In genomic region chr12:51246254-51246853, GRCh38 we compare ENCODE assay signal across 8 cellular contexts. TPM values are rescaled to one million over a fixed set of nuclear protein-coding genes. Genes with fewer than 3 reads are reported as not detected.
DNase-seq lines count a peak whose midpoint lies in the region; TF ChIP-seq lines count a peak whose summit lies in the region.

No MANE protein-coding gene starts in this region.

- H3K4me1 Mint-ChIP-seq in MCF 10A (ENCODE audit: insufficient read depth, unreplicated experiment), result peaks cover 15% of the 10 kb centered on the region
- peaks cover 56% of the 10 kb centered on the region for H3K4me1 Mint-ChIP-seq in endothelial cell (ENCODE audit: unreplicated experiment)
- peaks cover 32% of the 10 kb centered on the region for H3K4me1 Mint-ChIP-seq in nephron progenitor cell

- H3K36me3 ChIP-seq in mammary epithelial cell (ENCODE audit: insufficient read depth, low read length) (peaks cover 15% of the 10 kb centered on the region), SK-N-SH (replicated peaks in 1 of 2; ENCODE audit: control insufficient read depth in 1 of 2, insufficient read depth in 2 of 2, low read length in 1 of 2) (peaks cover 39 to 50% of the 10 kb centered on the region in 2 experiments), PC-9 (ENCODE audit: low read depth) (peaks cover 9% of the 10 kb centered on the region)

- no peaks in the 10 kb centered on the region for H3K4me1 ChIP-seq in mammary epithelial cell (ENCODE audit: insufficient read depth, low read length)
- peaks cover 0 to 9% of the 10 kb centered on the region in 2 experiments; a peak in 1 of 4 replicates for H3K4me1 ChIP-seq in SK-N-SH (ENCODE audit: control insufficient read depth in 1 of 2, insufficient read depth in 2 of 2, low read depth in 1 of 2, low read length in 1 of 2)
- H3K4me1 ChIP-seq in PC-9 (replicated peaks; ENCODE audit: insufficient read depth), result peaks cover under 1% of the 10 kb centered on the region; the same call in 1 of the 2 replicates

- POLR2A ChIA-PET in MCF 10A (lab: Yijun Ruan, JAX) (interaction anchor here (0.6 kb wide), 1 partner anchor 163 kb away, joined by 4 read pairs; no protein-coding TSS in a partner anchor), SK-N-SH (lab: Yijun Ruan, JAX) (no interaction called here), PC-9 (lab: Charles Lee; ENCODE audit: unreplicated experiment) (no interaction called here)

- 68% methylated on average over 6 of the region's 7 CpGs for WGBS in mammary epithelial cell (ENCODE audit: low coverage, missing lambda C conversion rate)
- 80% methylated on average over 7 of the region's 7 CpGs for WGBS in SK-N-SH (ENCODE audit: low lambda C conversion rate)

- H3K9me2 ChIP-seq in SK-N-SH, result no peaks in the 10 kb centered on the region
- no peaks in the 10 kb centered on the region for H3K9me2 ChIP-seq in PC-9 (ENCODE audit: insufficient read depth)

- dilution Hi-C loops in mammary epithelial cell (cut with HindIII; ENCODE audit: low sequenced_read_pairs), result loop anchor here (5.0 to 25.0 kb wide), 2 partner anchors 64 to 184 kb away; no protein-coding TSS in a partner anchor

- H3K27me3 ChIP-seq in mammary epithelial cell (ENCODE audit: insufficient read depth, low read length), result no peaks in the 10 kb centered on the region
- H3K27me3 ChIP-seq in SK-N-SH (ENCODE audit: insufficient read depth), result no peaks in the 10 kb centered on the region
- H3K27me3 ChIP-seq in PC-9 (ENCODE audit: insufficient read depth, low read depth), result no peaks in the 10 kb centered on the region

- TF ChIP-seq RAD21 in SK-N-SH (IDR thresholded peaks at IDR 0.05; ENCODE audit: low read length), result peak; percentile 60

- BruUV-seq in MCF 10A (replicated peaks; lab: Mats Ljungman, UMichigan) (no TSS peak), mammary epithelial cell (replicated peaks; lab: Mats Ljungman, UMichigan) (no TSS peak), PC-9 (replicated peaks; lab: Mats Ljungman, UMichigan) (no TSS peak)

- no peak overlapping the region for H3K9ac ChIP-seq in mammary epithelial cell (ENCODE audit: insufficient read depth, low read length)
- H3K9ac ChIP-seq in SK-N-SH, result no peak overlapping the region

- H3K4me3 Mint-ChIP-seq in MCF 10A (ENCODE audit: unreplicated experiment) (no peak overlapping the region), endothelial cell (ENCODE audit: unreplicated experiment) (peak overlapping the region; percentile 76), nephron progenitor cell (no peak overlapping the region)

- no peaks in the 10 kb centered on the region for H3K27me3 Mint-ChIP-seq in MCF 10A (ENCODE audit: insufficient read depth, unreplicated experiment)
- H3K27me3 Mint-ChIP-seq in endothelial cell (ENCODE audit: unreplicated experiment), result peaks cover 11% of the 10 kb centered on the region
- H3K27me3 Mint-ChIP-seq in nephron progenitor cell (ENCODE audit: low read depth, poor library complexity), result peaks cover 4% of the 10 kb centered on the region

- H2AFZ ChIP-seq in mammary epithelial cell (ENCODE audit: low read depth, low read length) (no peak overlapping the region), SK-N-SH (ENCODE audit: low read depth) (no peak overlapping the region), PC-9 (no peak overlapping the region)

- TF ChIP-seq CTCF in MCF 10A (IDR thresholded peaks at IDR 0.05; ENCODE audit: unreplicated experiment), result no peak
- no peak for TF ChIP-seq CTCF in mammary epithelial cell (conservative IDR thresholded peaks at IDR 0.05 in 1 of 2, IDR thresholded peaks at IDR 0.05 in 1 of 2; ENCODE audit: extremely low read depth in 1 of 2, insufficient read depth in 1 of 2, low read depth in 1 of 2, low read length in 2 of 2)
- TF ChIP-seq CTCF in SK-N-SH (IDR thresholded peaks at IDR 0.05), result no peak
- TF ChIP-seq CTCF in endothelial cell (IDR thresholded peaks at IDR 0.05; ENCODE audit: unreplicated experiment), result no peak
- TF ChIP-seq CTCF in nephron progenitor cell (IDR thresholded peaks at IDR 0.05), result no peak
- TF ChIP-seq CTCF in PC-9 (conservative IDR thresholded peaks at IDR 0.05), result no peak

- TF ChIP-seq EP300 in SK-N-SH (IDR thresholded peaks at IDR 0.05; ENCODE audit: borderline replicate concordance in 1 of 2, low read depth in 1 of 2, low read length in 1 of 2), result no peak

- H3K4me2 ChIP-seq in mammary epithelial cell (ENCODE audit: insufficient read depth, low read depth, low read length), result no peak overlapping the region
- no peak overlapping the region for H3K4me2 ChIP-seq in SK-N-SH
- no peak overlapping the region for H3K4me2 ChIP-seq in PC-9

- intact Hi-C loops in MCF 10A (cut with micrococcal nuclease), result no loop called here
- intact Hi-C loops in mammary epithelial cell (cut with micrococcal nuclease), result loop anchor here (10.0 kb wide), 1 partner anchor 422 kb away; no protein-coding TSS in a partner anchor
- intact Hi-C loops in PC-9 (cut with micrococcal nuclease; ENCODE audit: unreplicated experiment), result loop anchor here (10.0 kb wide), 1 partner anchor 482 kb away; the partner anchor contains the start of gene ATF1

- H3K79me2 ChIP-seq in mammary epithelial cell (ENCODE audit: insufficient read depth, low read length) (peaks cover 29% of the 10 kb centered on the region), SK-N-SH (ENCODE audit: insufficient read depth) (peaks cover 27% of the 10 kb centered on the region; the same call in 1 of the 2 replicates), PC-9 (ENCODE audit: low read depth) (no peaks in the 10 kb centered on the region)

- peak overlapping the region; percentile 84 for H3K27ac Mint-ChIP-seq in MCF 10A (ENCODE audit: low read depth, unreplicated experiment)
- peak overlapping the region; percentile 88 for H3K27ac Mint-ChIP-seq in endothelial cell (ENCODE audit: unreplicated experiment)
- peak overlapping the region; percentile 89 for H3K27ac Mint-ChIP-seq in nephron progenitor cell

- H3K27ac ChIP-seq in mammary epithelial cell (ENCODE audit: insufficient read depth, low read depth, low read length) (no peak overlapping the region), SK-N-SH (ENCODE audit: low read depth in 2 of 2, low read length in 1 of 2) (peak overlapping the region in 1 of 2 experiments; percentile 20; a peak in 1 of 4 replicates), PC-9 (no peak overlapping the region)

- H3K9me3 ChIP-seq in mammary epithelial cell (replicated peaks; ENCODE audit: insufficient read depth, low read length) (no peaks in the 10 kb centered on the region), SK-N-SH (no peaks in the 10 kb centered on the region), PC-9 (ENCODE audit: insufficient read depth, low read depth) (no peaks in the 10 kb centered on the region)

- H3K9me3 Mint-ChIP-seq in MCF 10A (ENCODE audit: unreplicated experiment) (no peaks in the 10 kb centered on the region), endothelial cell (ENCODE audit: unreplicated experiment) (no peaks in the 10 kb centered on the region), nephron progenitor cell (no peaks in the 10 kb centered on the region)

- in situ Hi-C loops in mammary epithelial cell (cut with MboI; ENCODE audit: low sequenced_read_pairs in 2 of 2), result no loop called here

- H4K20me1 ChIP-seq in mammary epithelial cell (ENCODE audit: insufficient read depth, low read length) (no peaks in the 10 kb centered on the region), SK-N-SH (ENCODE audit: insufficient read depth) (no peaks in the 10 kb centered on the region), PC-9 (ENCODE audit: insufficient read depth) (peaks cover 5% of the 10 kb centered on the region; the same call in 1 of the 2 replicates)

- CTCF ChIA-PET in MCF 10A (lab: Yijun Ruan, JAX) (no interaction called here), mammary epithelial cell (lab: Charles Lee; ENCODE audit: low non-redundant PET) (no interaction called here), SK-N-SH (lab: Yijun Ruan, JAX) (interaction anchor here (1.4 kb wide), 1 partner anchor 23 kb away, joined by 4 read pairs; no protein-coding TSS in a partner anchor), PC-9 (lab: Charles Lee) (no interaction called here)

- H3K36me3 Mint-ChIP-seq in MCF 10A (ENCODE audit: insufficient read depth, unreplicated experiment) (peaks cover 47% of the 10 kb centered on the region), endothelial cell (ENCODE audit: low read depth, unreplicated experiment) (peaks cover 41% of the 10 kb centered on the region), nephron progenitor cell (ENCODE audit: low read depth) (peaks cover 21% of the 10 kb centered on the region)

- no peak for DNase-seq in MCF 10A (ENCODE audit: unreplicated experiment)
- no peak for DNase-seq in mammary epithelial cell
- DNase-seq in SK-N-SH, result peak; percentile 32
- peak; percentile 24 for DNase-seq in endothelial cell (ENCODE audit: low spot score)
- DNase-seq in nephron progenitor cell, result no peak
- DNase-seq in PC-9, result no peak
- no peak for DNase-seq in NCI-H345 treated with DMSO at 0.1 percent for 48 hours (lab: John Stamatoyannopoulos, UW; ENCODE audit: unreplicated experiment)
- no peak for DNase-seq in COR-L47 (lab: John Stamatoyannopoulos, UW)

- H3F3A ChIP-seq in SK-N-SH (replicated peaks; ENCODE audit: insufficient read depth) (peaks cover 10% of the 10 kb centered on the region), PC-9 (ENCODE audit: insufficient read depth, low read depth) (peaks cover 32% of the 10 kb centered on the region)

- no peak overlapping the region for H3K4me3 ChIP-seq in mammary epithelial cell (replicated peaks in 1 of 3; ENCODE audit: insufficient read depth in 1 of 3, low read depth in 2 of 3, low read length in 3 of 3)
- no peak overlapping the region for H3K4me3 ChIP-seq in SK-N-SH (ENCODE audit: low read depth in 2 of 2, low read length in 1 of 2)
- H3K4me3 ChIP-seq in PC-9, result no peak overlapping the region

RNA-seq across cellular contexts. Expression of gene DAZAP2, which starts 7.7 kb away (rescaled TPM):
- 74.2 and 93.2 TPM in 2 replicates for total RNA-seq in MCF 10A (2022)
- 100 to 1,000 TPM in 1 of 2 donors, 10 to 100 TPM in 1; 90.7 to 138 TPM for total RNA-seq in mammary epithelial cell
- polyA plus RNA-seq in mammary epithelial cell, result 267 TPM
- polyA minus RNA-seq in mammary epithelial cell, result 125 TPM
- 274 and 325 TPM in 2 replicates for polyA plus RNA-seq in SK-N-SH (2012; rRNA removed)
- 232 and 238 TPM in 2 replicates for polyA plus RNA-seq in SK-N-SH (2012; cell fraction: cytosol; rRNA removed)
- polyA plus RNA-seq in SK-N-SH (2012; cell fraction: nucleus; rRNA removed), result 109 and 235 TPM in 2 replicates
- total RNA-seq in endothelial cell (ENCODE audit: unreplicated experiment), result 28.1 TPM
- total RNA-seq in PC-9 (2021), result 84.4 and 154 TPM in 2 replicates

RNA-seq across cellular contexts. Expression of gene SMAGP, which starts 23.9 kb away (rescaled TPM):
- total RNA-seq in MCF 10A (2022) (17.4 and 19.0 TPM in 2 replicates), mammary epithelial cell (10 to 100 TPM; 21.2 to 34.3 TPM), endothelial cell (ENCODE audit: unreplicated experiment) (167 TPM), PC-9 (2021) (36.3 and 42.9 TPM in 2 replicates)
- polyA plus RNA-seq in mammary epithelial cell (47.6 TPM), SK-N-SH (2012; rRNA removed) (22.6 and 26.3 TPM in 2 replicates)
- polyA minus RNA-seq in mammary epithelial cell, result 35.5 TPM
- polyA plus RNA-seq in SK-N-SH (2012; cell fraction: cytosol; rRNA removed), result 25.2 and 26.0 TPM in 2 replicates
- polyA plus RNA-seq in SK-N-SH (2012; cell fraction: nucleus; rRNA removed), result 13.6 and 15.1 TPM in 2 replicates

RNA-seq across cellular contexts. Expression of gene POU6F1, which starts 28.5 kb away (rescaled TPM):
- total RNA-seq in MCF 10A (2022) (3.0 and 3.8 TPM in 2 replicates), mammary epithelial cell (1 to 10 TPM; 2.6 to 3.5 TPM), endothelial cell (ENCODE audit: unreplicated experiment) (10.8 TPM), PC-9 (2021) (5.3 and 7.0 TPM in 2 replicates)
- polyA plus RNA-seq in mammary epithelial cell (0.32 TPM), SK-N-SH (2012; rRNA removed) (1.9 TPM in 2 replicates)
- polyA minus RNA-seq in mammary epithelial cell, result not detected
- 1.2 and 1.9 TPM in 2 replicates for polyA plus RNA-seq in SK-N-SH (2012; cell fraction: cytosol; rRNA removed)
- 9.6 and 14.7 TPM in 2 replicates for polyA plus RNA-seq in SK-N-SH (2012; cell fraction: nucleus; rRNA removed)

Comparison
In these comparisons a context has a peak if more than half of its experiments do, and no peak if none do; other contexts are left out.
1. DNase-seq: peak in SK-N-SH (single experiment) and endothelial cell (single experiment); none in MCF 10A (single experiment), mammary epithelial cell (single experiment), nephron progenitor cell (single experiment), PC-9 (0 of 2), NCI-H345 treated with DMSO at 0.1 percent for 48 hours (single experiment) and COR-L47 (single experiment).
2. Peak in every context shown above with its lines, with median percentiles within 50 percentile points of each other: H3K27ac Mint-ChIP-seq.